Comparison of ENCODE assay signal across 26 cellular contexts in the genomic region with DNA sequence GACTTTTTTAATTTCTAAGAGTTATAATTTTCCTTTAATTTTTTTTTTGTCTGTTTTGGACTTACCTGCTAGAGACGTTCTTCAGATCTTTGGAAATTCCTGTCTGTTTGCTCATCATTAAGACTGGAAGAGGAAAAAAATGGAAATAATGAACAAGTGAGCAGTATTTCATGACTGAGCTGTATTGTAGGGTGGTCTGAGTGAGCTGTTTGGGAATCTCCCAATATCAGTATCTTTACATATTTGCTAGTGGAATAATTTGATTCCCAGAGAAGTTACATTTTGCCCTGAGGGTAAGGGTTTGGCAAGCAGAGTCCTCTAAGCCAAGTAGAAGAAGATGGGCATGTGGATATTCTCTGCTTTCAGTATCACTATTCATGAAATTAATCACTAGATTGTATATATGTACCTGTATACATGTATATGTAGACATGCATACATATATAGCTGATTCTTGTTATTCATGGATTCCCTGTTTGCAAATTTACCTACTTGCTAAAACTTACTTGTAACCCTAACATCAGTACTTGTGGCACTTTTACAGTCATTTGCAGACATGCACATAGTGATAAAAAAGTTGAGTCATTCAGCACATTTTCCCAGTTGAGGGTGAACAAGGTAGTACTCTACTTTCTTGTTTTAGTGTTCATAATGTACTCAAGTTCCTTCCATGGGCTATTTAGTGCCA. TPM values are rescaled to one million over a fixed set of nuclear protein-coding genes. Genes with fewer than 3 reads are reported as not detected.
"Had no signal": no experiment of that assay in that cellular context is flagged by ENCODE, and none has a peak within 500 bp of the region (broad histone marks: within the 10 kb centered on the region; RNA-seq: fewer than 3 reads in every experiment).

No MANE protein-coding gene starts in this region.

- H3K27me3 ChIP-seq: dorsolateral prefrontal cortex, gastroesophageal sphincter, heart left ventricle, right atrium auricular region, suprapubic skin, vagina had no signal

- ATAC-seq: activated naive CD8-positive, alpha-beta T cell treated with anti-CD3 and anti-CD28 coated beads, Interleukin-2, amount 50 U/mL, for 24 hours; gastroesophageal sphincter; heart left ventricle; left ventricle myocardium superior had no signal

- H3K9me3 ChIP-seq: prostate gland, suprapubic skin, vagina had no signal

- H3K4me1 Mint-ChIP-seq: brain, memory B cell, neural crest cell had no signal

- H3K4me1 ChIP-seq: gastroesophageal sphincter, heart left ventricle, prostate gland, right atrium auricular region, suprapubic skin, vagina had no signal

- H3K27ac Mint-ChIP-seq: activated naive CD8-positive, alpha-beta T cell treated with anti-CD3 and anti-CD28 coated beads, Interleukin-2, amount 50 U/mL, for 24 hours; brain; endodermal cell; memory B cell; naive B cell; stimulated activated naive CD8-positive, alpha-beta T cell treated with anti-CD3 and anti-CD28 coated beads, Interleukin-15, Interleukin-2, amounts not matched to agents 100 ng/mL and 50 ng/mL, for 24 hours; T-helper 1 cell treated with Interleukin-12 subunit alpha and Interleukin-12 subunit beta and Interleukin-4 antibody, amounts not matched to agents 30 μg/mL and 1 μg/mL, for 36 hours had no signal

- H3K4me3 ChIP-seq: dorsolateral prefrontal cortex, gastroesophageal sphincter, heart left ventricle, prostate gland, right atrium auricular region, suprapubic skin, vagina had no signal

- H3K27ac ChIP-seq: dorsolateral prefrontal cortex, gastroesophageal sphincter, heart left ventricle, prostate gland, right atrium auricular region, suprapubic skin, vagina had no signal

- H3K27me3 Mint-ChIP-seq: activated naive CD8-positive, alpha-beta T cell treated with anti-CD3 and anti-CD28 coated beads, Interleukin-2, amount 50 U/mL, for 24 hours; memory B cell; naive B cell; stimulated activated naive CD8-positive, alpha-beta T cell treated with anti-CD3 and anti-CD28 coated beads, Interleukin-15, Interleukin-2, amounts not matched to agents 100 ng/mL and 50 ng/mL, for 24 hours had no signal

- DNase-seq: activated CD4-positive, alpha-beta T cell treated with anti-CD3 and anti-CD28 coated beads for 1 hour; activated CD4-positive, alpha-beta T cell treated with anti-CD3 and anti-CD28 coated beads, Interleukin-2, amount 50 U/mL, for 48 hours; activated naive CD4-positive, alpha-beta T cell treated with Interleukin-2 at 50 U/mL for 16 hours; activated naive CD8-positive, alpha-beta T cell treated with anti-CD3 and anti-CD28 coated beads, Interleukin-2, amount 50 U/mL, for 24 hours; anterior cingulate cortex; central memory CD4-positive, alpha-beta T cell; dorsolateral prefrontal cortex; endodermal cell; heart left ventricle; kidney glomerular epithelial cell; left ventricle myocardium superior; naive B cell; stimulated activated CD4-positive, alpha-beta T cell treated with anti-CD3 and anti-CD28 coated beads, Interleukin-2, amount 100 ng/mL, for 24 hours had no signal

- H3K4me3 Mint-ChIP-seq: activated naive CD8-positive, alpha-beta T cell treated with anti-CD3 and anti-CD28 coated beads, Interleukin-2, amount 50 U/mL, for 24 hours; brain; endodermal cell; memory B cell; neural crest cell; stimulated activated naive CD8-positive, alpha-beta T cell treated with anti-CD3 and anti-CD28 coated beads, Interleukin-15, Interleukin-2, amounts not matched to agents 100 ng/mL and 50 ng/mL, for 24 hours; T-helper 1 cell treated with Interleukin-12 subunit alpha and Interleukin-12 subunit beta and Interleukin-4 antibody, amounts not matched to agents 30 μg/mL and 1 μg/mL, for 36 hours had no signal

- H3K36me3 ChIP-seq: gastroesophageal sphincter, heart left ventricle, prostate gland, right atrium auricular region, suprapubic skin, vagina had no signal

RNA-seq across cellular contexts. Expression of gene ZC2HC1B, which starts 13.5 kb away (rescaled TPM):
- total RNA-seq: endodermal cell, gastroesophageal sphincter, left ventricle myocardium superior, mononuclear cell, neural crest cell, omental fat pad, right atrium auricular region, skeletal muscle tissue, suprapubic skin, vagina had no signal
- polyA plus RNA-seq: heart left ventricle had no signal
